9 cellular contexts compared by ENCODE assay signal in the genomic region with DNA sequence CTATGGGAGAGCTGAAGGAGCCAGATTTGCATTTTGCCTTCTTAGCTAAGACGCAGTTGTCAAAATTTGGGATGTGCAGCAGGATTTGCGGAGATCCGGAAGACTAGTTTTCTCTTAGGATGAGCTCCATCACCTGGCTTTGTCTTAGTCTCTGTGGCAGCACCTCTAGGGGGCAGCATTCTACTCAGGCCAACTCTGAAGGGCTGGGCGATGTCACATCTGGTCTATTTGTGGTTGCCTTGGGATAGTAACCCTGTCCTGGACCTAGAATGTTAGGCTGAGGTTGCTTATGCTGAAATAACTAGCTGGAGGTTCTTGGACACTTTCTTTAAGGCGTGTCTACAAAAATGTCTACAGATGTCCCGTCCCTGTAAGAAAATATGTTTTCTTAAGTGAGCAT.
A peak's percentile ranks its signal among the peaks of the same experiment; 100 is the strongest.
DNase-seq lines count a peak whose midpoint lies in the region; ATAC-seq and TF ChIP-seq lines count a peak whose summit lies in the region.
"Had no signal": no experiment of that assay in that cellular context is flagged by ENCODE, and none has a peak within 500 bp of the region (broad histone marks: within the 10 kb centered on the region; RNA-seq: fewer than 3 reads in every experiment).

No MANE protein-coding gene starts in this region.

- no peak overlapping the region for H3K4me3 ChIP-seq in SU-DHL-6 (ENCODE audit: insufficient read depth, low read length, poor library complexity, severe bottlenecking)
- H3K4me3 ChIP-seq in vagina, result no peak overlapping the region
- H3K4me3 ChIP-seq in tibial artery, result no peak overlapping the region

- no peak overlapping the region for H2BK20ac ChIP-seq in H9 (ENCODE audit: low read depth, low read length, poor library complexity, severe bottlenecking)

- peaks cover 14 to 16% of the 10 kb centered on the region in 2 experiments for H3K4me1 Mint-ChIP-seq in H9

- H3K36me3 ChIP-seq in SU-DHL-6 (ENCODE audit: low read length) (no peaks in the 10 kb centered on the region), vagina (no peaks in the 10 kb centered on the region), tibial artery (no peaks in the 10 kb centered on the region)

- no peak overlapping the region for H4K8ac ChIP-seq in H9 (replicated peaks; ENCODE audit: insufficient read length, low read depth, low read length)

- H3K9ac ChIP-seq in H9 (ENCODE audit: extremely low read depth, insufficient read length, low read length) (no peak overlapping the region), SU-DHL-6 (ENCODE audit: low read length) (no peak overlapping the region)

- ATAC-seq in left lobe of liver, result peak; percentile 91

- H4K5ac ChIP-seq in H9 (ENCODE audit: insufficient read length, low read depth, low read length), result no peak overlapping the region

- H3K4me3 Mint-ChIP-seq in H9, result no peak overlapping the region

- H3K4me1 ChIP-seq in H9 (ENCODE audit: insufficient read depth, low read length) (no peaks in the 10 kb centered on the region; the same call in none of the 2 replicates), vagina (no peaks in the 10 kb centered on the region), tibial artery (peaks cover 0 to 11% (median 0%) of the 10 kb centered on the region in 4 donors)

- intact Hi-C loops in vagina (cut with DNase I) (no loop called here), tibial artery (cut with DNase I; ENCODE audit: low total_unique reads) (no loop called here)

- no peaks in the 10 kb centered on the region for H3K9me2 ChIP-seq in SU-DHL-6 (replicated peaks; ENCODE audit: insufficient read depth, low read length)

- no peak for TF ChIP-seq POLR2A in vagina (IDR thresholded peaks at IDR 0.05)

- no peak overlapping the region for H3K14ac ChIP-seq in H9 (ENCODE audit: insufficient read depth, low read length)

- no peaks in the 10 kb centered on the region for H3K27me3 Mint-ChIP-seq in H9 (ENCODE audit: low read depth)

- H3K56ac ChIP-seq in H9 (ENCODE audit: insufficient read length, low read depth, low read length), result no peak overlapping the region

- no peaks in the 10 kb centered on the region for H3K9me3 Mint-ChIP-seq in H9

- no CpG with 5 or more reads among the region's 6 CpGs for WGBS in H9 (ENCODE audit: extremely low coverage, insufficient read length, low lambda C conversion rate)

- H3K9me3 ChIP-seq in H9 (ENCODE audit: control insufficient read depth, low read depth, low read length), result no peaks in the 10 kb centered on the region
- no peaks in the 10 kb centered on the region for H3K9me3 ChIP-seq in SU-DHL-6 (ENCODE audit: insufficient read depth, low read length)
- no peaks in the 10 kb centered on the region for H3K9me3 ChIP-seq in vagina
- no peaks in the 10 kb centered on the region for H3K9me3 ChIP-seq in tibial artery

- no peak overlapping the region for H4K91ac ChIP-seq in H9 (ENCODE audit: insufficient read length, low read depth, low read length)

- no peaks in the 10 kb centered on the region for H3F3A ChIP-seq in SU-DHL-6 (ENCODE audit: insufficient read depth)

- H3K27ac Mint-ChIP-seq in H9, result no peak overlapping the region; a peak in 1 of 7 replicates

- no peak overlapping the region for H2AFZ ChIP-seq in H9 (ENCODE audit: low read length)
- H2AFZ ChIP-seq in SU-DHL-6 (ENCODE audit: low read depth, low read length, severe bottlenecking), result no peak overlapping the region

- H3K36me3 Mint-ChIP-seq in H9 (ENCODE audit: insufficient read depth in 1 of 3, low read depth in 3 of 3), result peaks cover 0 to 3% (median 0%) of the 10 kb centered on the region in 3 experiments; a peak in 1 of 7 replicates

- H4K20me1 ChIP-seq in H9 (ENCODE audit: control insufficient read depth, insufficient read depth, insufficient read length), result no peaks in the 10 kb centered on the region
- no peaks in the 10 kb centered on the region for H4K20me1 ChIP-seq in SU-DHL-6 (ENCODE audit: low read depth, low read length)

- H3K23ac ChIP-seq in H9 (ENCODE audit: insufficient read length, low read depth, low read length), result no peak overlapping the region

- no peak overlapping the region for H2AK5ac ChIP-seq in H9 (ENCODE audit: insufficient read length, low read length)

- H3K23me2 ChIP-seq in H9 (ENCODE audit: insufficient read length, low read depth, low read length, poor library complexity, severe bottlenecking), result no peaks in the 10 kb centered on the region

- H2BK15ac ChIP-seq in H9 (ENCODE audit: low read depth, low read length), result no peak overlapping the region

- H3K27me3 ChIP-seq in H9 (ENCODE audit: insufficient read depth, low read length) (0 out of 2 replicates have a peak, but pooled peaks cover 2% of the 10 kb centered on the region), SU-DHL-6 (ENCODE audit: low read length) (no peaks in the 10 kb centered on the region), vagina (no peaks in the 10 kb centered on the region), tibial artery (no peaks in the 10 kb centered on the region)

- no peak overlapping the region for H2BK12ac ChIP-seq in H9 (ENCODE audit: insufficient read length, low read depth, low read length)

- H2BK5ac ChIP-seq in H9 (ENCODE audit: insufficient read length, low read length), result no peak overlapping the region

- H2BK120ac ChIP-seq in H9 (ENCODE audit: low read depth, low read length, poor library complexity, severe bottlenecking), result no peak overlapping the region

- no peak overlapping the region for H3T11ph ChIP-seq in H9 (ENCODE audit: low read length)

- H3K27ac ChIP-seq in H9 (ENCODE audit: insufficient read length, low read depth, low read length) (no peak overlapping the region), SU-DHL-6 (ENCODE audit: low read depth, low read length) (no peak overlapping the region), vagina (no peak overlapping the region), tibial artery (no peak overlapping the region)

- no peak overlapping the region for H3K18ac ChIP-seq in H9 (ENCODE audit: insufficient read length, low read depth, low read length)

- no peaks in the 10 kb centered on the region for H3K79me1 ChIP-seq in H9 (ENCODE audit: insufficient read depth, low read depth, low read length, poor library complexity, severe bottlenecking)

- no peak overlapping the region for H3K4me2 ChIP-seq in H9 (ENCODE audit: insufficient read depth, insufficient read length, low read length)
- H3K4me2 ChIP-seq in SU-DHL-6 (ENCODE audit: low read depth, low read length, poor library complexity, severe bottlenecking), result no peak overlapping the region

- H3K79me2 ChIP-seq in H9 (ENCODE audit: insufficient read depth, low read length), result peaks cover 4% of the 10 kb centered on the region; the same call in 1 of the 2 replicates
- H3K79me2 ChIP-seq in SU-DHL-6 (ENCODE audit: insufficient read depth, low read length), result no peaks in the 10 kb centered on the region

- TF ChIP-seq CTCF in H9 (conservative IDR thresholded peaks at IDR 0.05) (peak; percentile 80), SU-DHL-6 (IDR thresholded peaks at IDR 0.05; ENCODE audit: insufficient read depth, low read length, poor library complexity, severe bottlenecking) (peak; percentile 14), vagina (IDR thresholded peaks at IDR 0.05) (no peak), tibial artery (IDR thresholded peaks at IDR 0.05) (no peak)

- H3K4ac ChIP-seq in H9 (ENCODE audit: low read depth, low read length), result no peak overlapping the region

- DNase-seq in DMS53 (lab: John Stamatoyannopoulos, UW) (peak; percentile 75), H9 (peak; percentile 70), left lobe of liver (ENCODE audit: low spot score) (peak; percentile 47), vagina (ENCODE audit: extremely low spot score in 2 of 2) (no peak), NCI-H2196 (lab: John Stamatoyannopoulos, UW; ENCODE audit: unreplicated experiment) (no peak), T-helper 9 cell (no peak), tibial artery (no peak)
- DNase-seq: cerebellar nuclear complex had no signal

Comparison
In these comparisons a context has a peak if more than half of its experiments do, and no peak if none do; other contexts are left out.
1. DNase-seq: peak in DMS53 (single experiment), H9 (single experiment) and left lobe of liver (single experiment); none in vagina (0 of 2), NCI-H2196 (single experiment), T-helper 9 cell (single experiment) and tibial artery (0 of 2).
2. CTCF ChIP-seq: peak in H9 (single experiment) and SU-DHL-6 (single experiment); none in vagina (0 of 3) and tibial artery (0 of 2).